ENCODE assay signal across 8 cellular contexts in genomic region chr19:40806385-40807146, GRCh38. TPM values are rescaled to one million over a fixed set of nuclear protein-coding genes. Genes with fewer than 3 reads are reported as not detected.
A peak's percentile ranks its signal among the peaks of the same experiment; 100 is the strongest.
DNase-seq lines count a peak whose midpoint lies in the region; ATAC-seq and TF ChIP-seq lines count a peak whose summit lies in the region.

No MANE protein-coding gene starts in this region.

- no peak overlapping the region for H3K9ac ChIP-seq in endodermal cell (ENCODE audit: extremely low read depth, low read length, poor library complexity, severe bottlenecking)
- H3K9ac ChIP-seq in mesenchymal stem cell (ENCODE audit: low read length) = peak overlapping the region; percentile 58

- peak overlapping the region; percentile 83 for H4K91ac ChIP-seq in mesenchymal stem cell (ENCODE audit: low read length)

- TF ChIP-seq CTCF in endodermal cell (conservative IDR thresholded peaks at IDR 0.05) = peak; percentile 94

- H2BK120ac ChIP-seq in mesenchymal stem cell (ENCODE audit: low read depth, low read length) = no peak overlapping the region

- H3K36me3 Mint-ChIP-seq in endodermal cell (ENCODE audit: low read depth) = peaks cover 44% of the 10 kb centered on the region

- H2BK12ac ChIP-seq in mesenchymal stem cell (ENCODE audit: low read length in 2 of 2) = peak overlapping the region; percentile 49 to 89

- no peak for ATAC-seq in HG02610 (IDR thresholded peaks at IDR 0.05; ENCODE audit: unreplicated experiment)

- H3K4ac ChIP-seq in mesenchymal stem cell (ENCODE audit: low read depth in 1 of 2, low read length in 2 of 2) = peak overlapping the region in 1 of 2 experiments; percentile 11

- H3K4me3 ChIP-seq in endodermal cell (ENCODE audit: low read length) (no peak overlapping the region), mesenchymal stem cell (ENCODE audit: insufficient read depth in 1 of 2, low read depth in 1 of 2, low read length in 2 of 2) (peak overlapping the region; percentile 23 to 44)

- peak overlapping the region; percentile 89 for H3K27ac Mint-ChIP-seq in endodermal cell

- H3K9me3 ChIP-seq in endodermal cell (ENCODE audit: control insufficient read depth, low read length) = no peaks in the 10 kb centered on the region
- no peaks in the 10 kb centered on the region for H3K9me3 ChIP-seq in mesenchymal stem cell (ENCODE audit: control insufficient read depth, low read length)

- H3K27me3 Mint-ChIP-seq in endodermal cell (ENCODE audit: insufficient read depth) = peaks cover 2% of the 10 kb centered on the region

- H3K27me3 ChIP-seq in endodermal cell (ENCODE audit: control insufficient read depth, insufficient read depth, low read length, poor library complexity, severe bottlenecking) (no peaks in the 10 kb centered on the region), mesenchymal stem cell (ENCODE audit: control insufficient read depth in 1 of 2, insufficient read depth in 1 of 2, low read length in 2 of 2) (no peaks in the 10 kb centered on the region)

- peak overlapping the region; percentile 75 for H4K8ac ChIP-seq in mesenchymal stem cell (ENCODE audit: low read length)

- no peak overlapping the region for H3K23ac ChIP-seq in mesenchymal stem cell (ENCODE audit: low read length in 2 of 2)

- WGBS in endodermal cell (ENCODE audit: insufficient coverage in 1 of 2, insufficient read length in 1 of 2), 2 experiments = 14 to 44% methylated on average over 3 to 23 of the region's 26 CpGs
- WGBS in mesenchymal stem cell = 24% methylated on average over 24 of the region's 26 CpGs

- H2BK5ac ChIP-seq in mesenchymal stem cell (ENCODE audit: low read depth, low read length, poor library complexity, severe bottlenecking) = no peak overlapping the region

- H3K27ac ChIP-seq in endodermal cell (ENCODE audit: low read depth, low read length) (peak overlapping the region; percentile 73), mesenchymal stem cell (ENCODE audit: low read length, poor library complexity, severe bottlenecking) (peak overlapping the region; percentile 11)

- H2AK5ac ChIP-seq in mesenchymal stem cell (ENCODE audit: low read length, severe bottlenecking) = no peak overlapping the region

- H3K4me1 Mint-ChIP-seq in endodermal cell = peaks cover 53% of the 10 kb centered on the region

- H3K36me3 ChIP-seq in endodermal cell (ENCODE audit: control insufficient read depth, insufficient read depth, low read length) (peaks cover 76% of the 10 kb centered on the region), mesenchymal stem cell (ENCODE audit: control insufficient read depth in 1 of 2, insufficient read depth in 2 of 2, low read depth in 1 of 2, low read length in 2 of 2) (peaks cover 73 to 78% of the 10 kb centered on the region in 2 experiments)

- no peaks in the 10 kb centered on the region for H3K9me3 Mint-ChIP-seq in endodermal cell

- DNase-seq in DMS53 (lab: John Stamatoyannopoulos, UW) (peak; percentile 70), DMS53 treated with DMSO at 0.1 percent for 48 hours (lab: John Stamatoyannopoulos, UW; ENCODE audit: unreplicated experiment) (no peak), NCI-H748 (lab: John Stamatoyannopoulos, UW; ENCODE audit: unreplicated experiment) (peak; percentile 86), activated T-cell treated with anti-CD3 and anti-CD28 coated beads for 1 hour (ENCODE audit: low read depth) (peak; percentile 68), endodermal cell (peak; percentile 98), mesenchymal stem cell (peak; percentile 99)
- DNase-seq in stimulated activated CD4-positive, alpha-beta T cell treated with anti-CD3 and anti-CD28 coated beads, TNF-alpha, amount 100 ng/mL, for 4 hours (ENCODE audit: low read depth in 3 of 3) = peak; percentile 57 to 67 (median 61)

- H3K4me3 Mint-ChIP-seq in endodermal cell = no peak overlapping the region

- peaks cover 23% of the 10 kb centered on the region for H3K4me1 ChIP-seq in endodermal cell (ENCODE audit: control insufficient read depth, insufficient read depth, low read length)
- peaks cover 51% of the 10 kb centered on the region for H3K4me1 ChIP-seq in mesenchymal stem cell (ENCODE audit: control insufficient read depth, insufficient read depth, low read depth, low read length)

- no peak overlapping the region for H2AFZ ChIP-seq in mesenchymal stem cell (ENCODE audit: low read depth, low read length)

- H3K4me2 ChIP-seq in mesenchymal stem cell (ENCODE audit: low read length, poor library complexity, severe bottlenecking) = no peak overlapping the region

- H3K18ac ChIP-seq in mesenchymal stem cell (ENCODE audit: low read depth in 1 of 2, low read length in 2 of 2) = peak overlapping the region; percentile 34 to 46

- H2BK15ac ChIP-seq in mesenchymal stem cell (ENCODE audit: low read depth, poor library complexity, severe bottlenecking) = peak overlapping the region; percentile 34

- H3K79me1 ChIP-seq in mesenchymal stem cell (replicated peaks; ENCODE audit: low read length, poor library complexity, severe bottlenecking) = peaks cover 19% of the 10 kb centered on the region

- peak overlapping the region in 1 of 2 experiments; percentile 22 for H3K14ac ChIP-seq in mesenchymal stem cell (ENCODE audit: low read length in 2 of 2)

RNA-seq across cellular contexts. Expression of gene EGLN2, which starts 7.6 kb away (rescaled TPM):
- total RNA-seq in endodermal cell = 10 to 100 TPM; 87.4 to 99.8 TPM
- 58.5 TPM for polyA plus RNA-seq in endodermal cell (2013, experiment 1 of 2)
- polyA plus RNA-seq in endodermal cell (2013, experiment 2 of 2) = 55.2 TPM
- 77.6 TPM for polyA plus RNA-seq in mesenchymal stem cell (2013, experiment 1 of 2)
- polyA plus RNA-seq in mesenchymal stem cell (2013, experiment 2 of 2) = 79.5 TPM

RNA-seq across cellular contexts. Expression of gene RAB4B, which starts 28.5 kb away (rescaled TPM):
- total RNA-seq in endodermal cell = 10 to 100 TPM; 29.2 to 34.1 TPM
- polyA plus RNA-seq in endodermal cell (2013, experiment 1 of 2) = 30.7 TPM
- polyA plus RNA-seq in endodermal cell (2013, experiment 2 of 2) = 28.4 TPM
- 17.4 TPM for polyA plus RNA-seq in mesenchymal stem cell (2013, experiment 1 of 2)
- 16.7 TPM for polyA plus RNA-seq in mesenchymal stem cell (2013, experiment 2 of 2)

RNA-seq across cellular contexts. Expression of gene MIA, which starts 31.2 kb away (rescaled TPM):
- not detected for total RNA-seq in endodermal cell
- polyA plus RNA-seq in endodermal cell (2013, experiment 1 of 2) = 3.2 TPM
- 5.2 TPM for polyA plus RNA-seq in endodermal cell (2013, experiment 2 of 2)
- polyA plus RNA-seq in mesenchymal stem cell (2013, experiment 1 of 2) = not detected
- polyA plus RNA-seq in mesenchymal stem cell (2013, experiment 2 of 2) = not detected

RNA-seq across cellular contexts. Expression of gene CYP2A6, which starts 43.7 kb away (rescaled TPM):
- total RNA-seq in endodermal cell = not detected
- polyA plus RNA-seq in endodermal cell (2013, experiment 1 of 2) = not detected
- not detected for polyA plus RNA-seq in endodermal cell (2013, experiment 2 of 2)
- not detected for polyA plus RNA-seq in mesenchymal stem cell (2013, experiment 1 of 2)
- not detected for polyA plus RNA-seq in mesenchymal stem cell (2013, experiment 2 of 2)

RNA-seq across cellular contexts. Expression of gene SNRPA, which starts 55.6 kb away (rescaled TPM):
- 100 to 1,000 TPM; 160 to 199 TPM for total RNA-seq in endodermal cell
- polyA plus RNA-seq in endodermal cell (2013, experiment 1 of 2) = 206 TPM
- 196 TPM for polyA plus RNA-seq in endodermal cell (2013, experiment 2 of 2)
- 62.8 TPM for polyA plus RNA-seq in mesenchymal stem cell (2013, experiment 1 of 2)
- 61.8 TPM for polyA plus RNA-seq in mesenchymal stem cell (2013, experiment 2 of 2)
